In the genomic region with DNA sequence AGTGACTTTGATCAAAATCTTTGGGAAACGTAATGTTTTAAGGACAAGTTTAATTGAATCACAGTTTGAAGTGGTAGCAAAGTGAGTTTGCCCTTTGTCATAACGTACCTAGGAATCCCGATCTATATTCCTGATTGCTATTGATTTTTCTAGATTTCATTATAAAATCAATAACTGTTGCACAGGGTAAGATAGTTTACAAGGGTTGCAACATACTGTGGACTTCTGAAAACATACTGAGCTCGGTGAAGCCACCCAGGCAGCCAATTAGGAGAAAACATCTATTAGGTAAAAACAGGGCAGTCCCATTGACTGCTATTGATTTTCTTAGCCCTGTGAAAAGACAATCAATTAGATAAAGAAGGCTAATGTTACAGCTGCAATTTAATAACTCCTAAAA, we compare ENCODE assay signal across 15 cellular contexts.
"Had no signal": no experiment of that assay in that cellular context is flagged by ENCODE, and none has a peak within 500 bp of the region (broad histone marks: within the 10 kb centered on the region; RNA-seq: fewer than 3 reads in every experiment).

No MANE protein-coding gene starts in this region.

- H3K27ac ChIP-seq: left lung, testis, uterus had no signal

- H3K9me3 ChIP-seq: left lung, testis, uterus had no signal

- H3K27me3 ChIP-seq: left lung, testis, uterus had no signal

- H3K4me3 ChIP-seq: left lung, testis, uterus had no signal

- H3K4me1 ChIP-seq: left lung, testis, uterus had no signal

- ATAC-seq: esophagus mucosa; left lung; natural killer cell; stimulated activated naive B cell treated with anti-CD40 and anti-IgM and Interleukin-4, amounts not matched to agents 10 μg/mL and 1 μg/mL and 100 μg/mL, for 72 hours had no signal

- DNase-seq: activated naive CD4-positive, alpha-beta T cell; activated naive CD8-positive, alpha-beta T cell treated with anti-CD3 and anti-CD28 coated beads for 36 hours; activated T-cell treated with anti-CD3 and anti-CD28 coated beads, Interleukin-2, amount 50 U/mL, for 24 hours; central memory CD4-positive, alpha-beta T cell; effector memory CD4-positive, alpha-beta T cell; foreskin melanocyte; left lung; mammary epithelial cell; natural killer cell; stimulated activated CD4-positive, alpha-beta T cell treated with anti-CD3 and anti-CD28 coated beads, Interleukin-2, amount 100 ng/mL, for 48 hours; stimulated activated CD8-positive, alpha-beta memory T cell treated with anti-CD3 and anti-CD28 coated beads, Interleukin-4, amount 100 ng/mL, for 48 hours; stimulated activated naive B cell treated with anti-CD40 and anti-IgM and Interleukin-4, amounts not matched to agents 10 μg/mL and 1 μg/mL and 100 μg/mL, for 72 hours; testis; uterus had no signal

- H3K36me3 ChIP-seq: left lung, uterus had no signal
